8 cellular contexts compared by ENCODE assay signal in the genomic region with DNA sequence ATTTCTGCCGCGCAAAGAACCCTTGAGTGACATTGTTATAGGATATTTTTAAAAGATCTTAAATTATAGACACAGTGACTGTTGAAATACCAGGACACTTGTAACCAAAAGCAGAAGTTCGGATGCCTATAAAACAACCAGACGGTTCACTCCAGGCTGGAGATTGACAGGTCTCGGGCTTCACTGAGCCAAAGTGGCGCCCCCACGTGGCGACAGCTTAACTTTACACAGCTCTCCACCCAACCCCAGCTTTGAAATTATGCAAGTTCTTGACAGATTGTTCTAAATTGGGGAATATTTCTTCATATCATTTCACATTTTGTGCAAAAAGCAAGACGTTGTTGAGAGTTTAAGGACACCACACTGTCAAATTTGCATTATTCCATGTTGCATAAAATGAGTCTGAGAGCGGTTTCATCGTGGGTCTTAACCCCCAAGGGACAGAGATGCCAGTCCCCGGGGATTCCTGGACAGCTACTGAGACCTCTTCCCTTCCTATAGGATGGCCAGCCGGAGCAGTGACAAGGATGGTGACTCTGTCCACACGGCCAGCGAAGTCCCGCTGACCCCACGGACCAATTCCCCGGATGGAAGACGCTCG. TPM values are rescaled to one million over a fixed set of nuclear protein-coding genes. Genes with fewer than 3 reads are reported as not detected.
DNase-seq lines count a peak whose midpoint lies in the region; ATAC-seq and TF ChIP-seq lines count a peak whose summit lies in the region.

No MANE protein-coding gene starts in this region.

- no peak for TF ChIP-seq EP300 in SK-N-SH (IDR thresholded peaks at IDR 0.05; ENCODE audit: borderline replicate concordance in 1 of 2, low read depth in 1 of 2, low read length in 1 of 2)

- TF ChIP-seq CTCF in Caco-2 (IDR thresholded peaks at IDR 0.05; ENCODE audit: insufficient read depth in 1 of 2, low read depth in 1 of 2, low read length in 1 of 2, severe bottlenecking in 1 of 2, unreplicated experiment in 1 of 2) (peak; percentile 61 to 72), SK-N-SH (IDR thresholded peaks at IDR 0.05) (peak; percentile 74)

- WGBS in SK-N-SH (ENCODE audit: low lambda C conversion rate), result 49% methylated on average over 17 of the region's 20 CpGs

- H3K36me3 ChIP-seq in Caco-2 (ENCODE audit: control insufficient read depth, insufficient read depth, low read length) (peaks cover 2% of the 10 kb centered on the region; the same call in 1 of the 2 replicates), SK-N-SH (replicated peaks in 1 of 2; ENCODE audit: control insufficient read depth in 1 of 2, insufficient read depth in 2 of 2, low read length in 1 of 2) (no peaks in the 10 kb centered on the region)

- no peak overlapping the region for H3K4me2 ChIP-seq in SK-N-SH

- no peak overlapping the region for H3K27ac ChIP-seq in SK-N-SH (ENCODE audit: low read depth in 2 of 2, low read length in 1 of 2)

- no peaks in the 10 kb centered on the region for H3K4me1 Mint-ChIP-seq in Caco-2 (ENCODE audit: low read depth, unreplicated experiment)

- BruUV-seq in Caco-2 (replicated peaks; lab: Mats Ljungman, UMichigan), result no TSS peak

- no peak overlapping the region for H3K27ac Mint-ChIP-seq in Caco-2 (ENCODE audit: unreplicated experiment)

- POLR2A ChIA-PET in Caco-2 (lab: Charles Lee), result no interaction called here
- POLR2A ChIA-PET in HEK293T (lab: Yijun Ruan, JAX), result interaction anchor here (0.8 kb wide), 1 partner anchor 94 kb away, joined by 3 read pairs; no protein-coding TSS in a partner anchor
- POLR2A ChIA-PET in SK-N-SH (lab: Yijun Ruan, JAX), result no interaction called here

- H3K36me3 Mint-ChIP-seq in Caco-2 (ENCODE audit: insufficient read depth, unreplicated experiment), result no peaks in the 10 kb centered on the region

- H4K20me1 ChIP-seq in SK-N-SH (ENCODE audit: insufficient read depth), result no peaks in the 10 kb centered on the region

- no peak overlapping the region for H2AFZ ChIP-seq in SK-N-SH (ENCODE audit: low read depth)

- CTCF ChIA-PET in Caco-2 (lab: Charles Lee) (interaction anchor here (0.6 to 1.3 kb wide), 4 partner anchors 11 to 94 kb away, joined by 3 to 9 read pairs (median 4); partner anchors contain the start of gene SYT17), HEK293T (lab: Yijun Ruan, JAX) (interaction anchor here (0.6 to 2.9 kb wide), 11 partner anchors 9 to 221 kb away, joined by 3 to 24 read pairs (median 4); no protein-coding TSS in a partner anchor), SK-N-SH (lab: Yijun Ruan, JAX) (interaction anchor here (0.6 to 4.6 kb wide), 27 partner anchors 10 to 211 kb away, joined by 3 to 56 read pairs (median 4); partner anchors contain the start of genes SYT17 and TMC7)

- H3K4me3 ChIP-seq in Caco-2 (ENCODE audit: low read depth, low read length), result no peak overlapping the region
- H3K4me3 ChIP-seq in SK-N-SH (ENCODE audit: low read depth in 2 of 2, low read length in 1 of 2), result no peak overlapping the region; a peak in 1 of 4 replicates

- peak; percentile 55 for TF ChIP-seq RAD21 in SK-N-SH (IDR thresholded peaks at IDR 0.05; ENCODE audit: low read length)

- H3K4me1 ChIP-seq in Caco-2 (no peaks in the 10 kb centered on the region), SK-N-SH (ENCODE audit: control insufficient read depth in 1 of 2, insufficient read depth in 2 of 2, low read depth in 1 of 2, low read length in 1 of 2) (no peaks in the 10 kb centered on the region)

- ATAC-seq in HG02588 (IDR thresholded peaks at IDR 0.05; ENCODE audit: unreplicated experiment), result no peak

- no peaks in the 10 kb centered on the region for H3K79me2 ChIP-seq in SK-N-SH (ENCODE audit: insufficient read depth)

- H3K9me3 Mint-ChIP-seq in Caco-2 (ENCODE audit: unreplicated experiment), result no peaks in the 10 kb centered on the region

- H3K27me3 ChIP-seq in Caco-2 (replicated peaks; ENCODE audit: control insufficient read depth, insufficient read depth, low read length) (no peaks in the 10 kb centered on the region), SK-N-SH (ENCODE audit: insufficient read depth) (no peaks in the 10 kb centered on the region; the same call in 1 of the 2 replicates)

- H3K9me2 ChIP-seq in SK-N-SH, result no peaks in the 10 kb centered on the region

- H3K27me3 Mint-ChIP-seq in Caco-2 (ENCODE audit: insufficient read depth, unreplicated experiment), result no peaks in the 10 kb centered on the region

- no peak overlapping the region for H3K9ac ChIP-seq in SK-N-SH

- H3K4me3 Mint-ChIP-seq in Caco-2 (ENCODE audit: unreplicated experiment), result no peak overlapping the region

- intact Hi-C loops in Caco-2 (cut with micrococcal nuclease; ENCODE audit: unreplicated experiment), result loop anchor here (1.0 kb wide), 1 partner anchor 94 kb away; no protein-coding TSS in a partner anchor

- H3K9me3 ChIP-seq in Caco-2, result no peaks in the 10 kb centered on the region
- H3K9me3 ChIP-seq in SK-N-SH, result no peaks in the 10 kb centered on the region

- no peaks in the 10 kb centered on the region for H3F3A ChIP-seq in SK-N-SH (replicated peaks; ENCODE audit: insufficient read depth)

- DNase-seq in Caco-2 (peak; percentile 51 to 66), HEK293T (ENCODE audit: extremely low spot score) (peak; percentile 76), SK-N-SH (peak; percentile 72), dermis blood vessel endothelial cell (peak; percentile 80), lung microvascular endothelial cell (ENCODE audit: low read depth in 2 of 2) (peak; percentile 70 to 72), superior temporal gyrus (ENCODE audit: extremely low spot score) (peak; percentile 40), mesenteric fat pad (ENCODE audit: low spot score) (no peak)

TF ChIP-seq in HEK293T, 16 proteins besides CTCF, POLR2A, EP300 and RAD21:
- TF ChIP-seq ZNF384 (IDR thresholded peaks at IDR 0.05) (no peak), HDGF (IDR thresholded peaks at IDR 0.05; ENCODE audit: borderline replicate concordance) (no peak), ARNT (IDR thresholded peaks at IDR 0.05) (no peak), FOXA1 (IDR thresholded peaks at IDR 0.05) (no peak), L3MBTL2 (conservative IDR thresholded peaks at IDR 0.05) (no peak), CTBP1 (IDR thresholded peaks at IDR 0.05; ENCODE audit: borderline replicate concordance) (no peak), FOXK2 (IDR thresholded peaks at IDR 0.05) (no peak), SUZ12 (IDR thresholded peaks at IDR 0.05) (no peak)
- TF ChIP-seq, protein P1, sequence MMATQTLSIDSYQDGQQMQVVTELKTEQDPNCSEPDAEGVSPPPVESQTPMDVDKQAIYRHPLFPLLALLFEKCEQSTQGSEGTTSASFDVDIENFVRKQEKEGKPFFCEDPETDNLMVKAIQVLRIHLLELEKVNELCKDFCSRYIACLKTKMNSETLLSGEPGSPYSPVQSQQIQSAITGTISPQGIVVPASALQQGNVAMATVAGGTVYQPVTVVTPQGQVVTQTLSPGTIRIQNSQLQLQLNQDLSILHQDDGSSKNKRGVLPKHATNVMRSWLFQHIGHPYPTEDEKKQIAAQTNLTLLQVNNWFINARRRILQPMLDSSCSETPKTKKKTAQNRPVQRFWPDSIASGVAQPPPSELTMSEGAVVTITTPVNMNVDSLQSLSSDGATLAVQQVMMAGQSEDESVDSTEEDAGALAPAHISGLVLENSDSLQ (IDR thresholded peaks at IDR 0.05), result peak; percentile 96

TF ChIP-seq in SK-N-SH, 30 proteins besides CTCF, POLR2A, EP300 and RAD21:
- TF ChIP-seq MEF2A (IDR thresholded peaks at IDR 0.05; ENCODE audit: borderline replicate concordance, low read depth), result no peak
- TF ChIP-seq, protein P2, sequence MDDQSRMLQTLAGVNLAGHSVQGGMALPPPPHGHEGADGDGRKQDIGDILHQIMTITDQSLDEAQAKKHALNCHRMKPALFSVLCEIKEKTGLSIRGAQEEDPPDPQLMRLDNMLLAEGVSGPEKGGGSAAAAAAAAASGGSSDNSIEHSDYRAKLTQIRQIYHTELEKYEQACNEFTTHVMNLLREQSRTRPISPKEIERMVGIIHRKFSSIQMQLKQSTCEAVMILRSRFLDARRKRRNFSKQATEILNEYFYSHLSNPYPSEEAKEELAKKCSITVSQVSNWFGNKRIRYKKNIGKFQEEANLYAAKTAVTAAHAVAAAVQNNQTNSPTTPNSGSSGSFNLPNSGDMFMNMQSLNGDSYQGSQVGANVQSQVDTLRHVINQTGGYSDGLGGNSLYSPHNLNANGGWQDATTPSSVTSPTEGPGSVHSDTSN (IDR thresholded peaks at IDR 0.05), result peak; percentile 75
- peak; percentile 62 for TF ChIP-seq SMC3 (IDR thresholded peaks at IDR 0.05; ENCODE audit: low read depth, low read length)

RNA-seq across cellular contexts. Expression of gene SYT17, which starts 11.9 kb away (rescaled TPM):
- total RNA-seq in Caco-2 (2022), result 4.2 and 4.6 TPM in 2 replicates
- polyA plus RNA-seq in SK-N-SH (2012; rRNA removed), result 0.21 and 0.39 TPM in 2 replicates
- 0.23 and 0.33 TPM in 2 replicates for polyA plus RNA-seq in SK-N-SH (2012; cell fraction: cytosol; rRNA removed)
- polyA plus RNA-seq in SK-N-SH (2012; cell fraction: nucleus; rRNA removed), result 0.50 and 0.66 TPM in 2 replicates
- total RNA-seq in dermis blood vessel endothelial cell, result 2.2 and 2.9 TPM in 2 replicates
- 1.7 and 4.4 TPM in 2 replicates for total RNA-seq in lung microvascular endothelial cell
- 1.1 TPM for total RNA-seq in mesenteric fat pad
